In genomic region chr6:139373154-139373927, GRCh38 we compare ENCODE assay signal across 1 cellular context.
A peak's percentile ranks its signal among the peaks of the same experiment; 100 is the strongest.
TF ChIP-seq lines count a peak whose summit lies in the region.

No MANE protein-coding gene starts in this region.

TF ChIP-seq in K562, 482 proteins besides CTCF, POLR2A, EP300 and RAD21 (continued from another document):
- TF ChIP-seq, protein P1, sequence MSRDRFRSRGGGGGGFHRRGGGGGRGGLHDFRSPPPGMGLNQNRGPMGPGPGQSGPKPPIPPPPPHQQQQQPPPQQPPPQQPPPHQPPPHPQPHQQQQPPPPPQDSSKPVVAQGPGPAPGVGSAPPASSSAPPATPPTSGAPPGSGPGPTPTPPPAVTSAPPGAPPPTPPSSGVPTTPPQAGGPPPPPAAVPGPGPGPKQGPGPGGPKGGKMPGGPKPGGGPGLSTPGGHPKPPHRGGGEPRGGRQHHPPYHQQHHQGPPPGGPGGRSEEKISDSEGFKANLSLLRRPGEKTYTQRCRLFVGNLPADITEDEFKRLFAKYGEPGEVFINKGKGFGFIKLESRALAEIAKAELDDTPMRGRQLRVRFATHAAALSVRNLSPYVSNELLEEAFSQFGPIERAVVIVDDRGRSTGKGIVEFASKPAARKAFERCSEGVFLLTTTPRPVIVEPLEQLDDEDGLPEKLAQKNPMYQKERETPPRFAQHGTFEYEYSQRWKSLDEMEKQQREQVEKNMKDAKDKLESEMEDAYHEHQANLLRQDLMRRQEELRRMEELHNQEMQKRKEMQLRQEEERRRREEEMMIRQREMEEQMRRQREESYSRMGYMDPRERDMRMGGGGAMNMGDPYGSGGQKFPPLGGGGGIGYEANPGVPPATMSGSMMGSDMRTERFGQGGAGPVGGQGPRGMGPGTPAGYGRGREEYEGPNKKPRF (IDR thresholded peaks at IDR 0.05; ENCODE audit: low read depth, low read length), result no peak
- TF ChIP-seq HMGN3 (IDR thresholded peaks at IDR 0.05; ENCODE audit: borderline replicate concordance, extremely low read depth, insufficient read length, low read depth, low read length) (peak; percentile 67), ZNF263 (CRISPR knock-in tag; IDR thresholded peaks at IDR 0.05; ENCODE audit: borderline replicate concordance) (no peak), ARID4B (CRISPR knock-in tag; IDR thresholded peaks at IDR 0.05) (peak; percentile 17), CHD1 (IDR thresholded peaks at IDR 0.05; ENCODE audit: low read length) (peak; percentile 70), JUN (IDR thresholded peaks at IDR 0.05; ENCODE audit: borderline replicate concordance, low read depth, low read length) (no peak), JUN (CRISPR knock-in tag; IDR thresholded peaks at IDR 0.05; ENCODE audit: borderline replicate concordance) (0 out of 2 replicates have a peak, but pooled peaks have one; percentile 54), NCOA6 (IDR thresholded peaks at IDR 0.05) (peak; percentile 53), CXXC5 (CRISPR knock-in tag; IDR thresholded peaks at IDR 0.05) (peak; percentile 64), ZFX (CRISPR knock-in tag; IDR thresholded peaks at IDR 0.05) (peak; percentile 39), NUFIP1 (IDR thresholded peaks at IDR 0.05; ENCODE audit: partially characterized antibody) (no peak), CTBP1 (IDR thresholded peaks at IDR 0.05; ENCODE audit: borderline replicate concordance) (peak; percentile 76), GABPB1 (CRISPR knock-in tag; IDR thresholded peaks at IDR 0.05) (peak; percentile 32; the same call in 1 of the 2 replicates), UBTF (IDR thresholded peaks at IDR 0.05; ENCODE audit: borderline replicate concordance in 1 of 2, low read depth in 2 of 2, low read length in 2 of 2) (peak; percentile 87 to 91), MCM2 (IDR thresholded peaks at IDR 0.05; ENCODE audit: low read depth) (no peak), STAT6 (CRISPR knock-in tag; IDR thresholded peaks at IDR 0.05) (peak; percentile 58; the same call in 1 of the 2 replicates), TARDBP (IDR thresholded peaks at IDR 0.05) (0 out of 2 replicates have a peak, but pooled peaks have one; percentile 58), ZNF395 (CRISPR knock-in tag; IDR thresholded peaks at IDR 0.05) (no peak), ZNF232 (CRISPR knock-in tag; IDR thresholded peaks at IDR 0.05) (no peak), PHTF2 (CRISPR knock-in tag; IDR thresholded peaks at IDR 0.05) (no peak), KDM5B (IDR thresholded peaks at IDR 0.05; ENCODE audit: insufficient replicate concordance, low read depth, low read length) (peak; percentile 41), NONO (IDR thresholded peaks at IDR 0.05; ENCODE audit: low read depth in 2 of 2, low read length in 1 of 2) (peak in 1 of 2 experiments; percentile 62; a peak in 1 of 4 replicates), MYNN (IDR thresholded peaks at IDR 0.05) (peak; percentile 30), MYNN (CRISPR knock-in tag; IDR thresholded peaks at IDR 0.05) (no peak), RBFOX2 (IDR thresholded peaks at IDR 0.05; ENCODE audit: low read depth, low read length) (peak; percentile 87)
- TF ChIP-seq, protein P2, sequence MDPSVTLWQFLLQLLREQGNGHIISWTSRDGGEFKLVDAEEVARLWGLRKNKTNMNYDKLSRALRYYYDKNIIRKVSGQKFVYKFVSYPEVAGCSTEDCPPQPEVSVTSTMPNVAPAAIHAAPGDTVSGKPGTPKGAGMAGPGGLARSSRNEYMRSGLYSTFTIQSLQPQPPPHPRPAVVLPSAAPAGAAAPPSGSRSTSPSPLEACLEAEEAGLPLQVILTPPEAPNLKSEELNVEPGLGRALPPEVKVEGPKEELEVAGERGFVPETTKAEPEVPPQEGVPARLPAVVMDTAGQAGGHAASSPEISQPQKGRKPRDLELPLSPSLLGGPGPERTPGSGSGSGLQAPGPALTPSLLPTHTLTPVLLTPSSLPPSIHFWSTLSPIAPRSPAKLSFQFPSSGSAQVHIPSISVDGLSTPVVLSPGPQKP (CRISPR knock-in tag; IDR thresholded peaks at IDR 0.05), result 0 out of 2 replicates have a peak, but pooled peaks have one; percentile 65
- TF ChIP-seq, protein P3, sequence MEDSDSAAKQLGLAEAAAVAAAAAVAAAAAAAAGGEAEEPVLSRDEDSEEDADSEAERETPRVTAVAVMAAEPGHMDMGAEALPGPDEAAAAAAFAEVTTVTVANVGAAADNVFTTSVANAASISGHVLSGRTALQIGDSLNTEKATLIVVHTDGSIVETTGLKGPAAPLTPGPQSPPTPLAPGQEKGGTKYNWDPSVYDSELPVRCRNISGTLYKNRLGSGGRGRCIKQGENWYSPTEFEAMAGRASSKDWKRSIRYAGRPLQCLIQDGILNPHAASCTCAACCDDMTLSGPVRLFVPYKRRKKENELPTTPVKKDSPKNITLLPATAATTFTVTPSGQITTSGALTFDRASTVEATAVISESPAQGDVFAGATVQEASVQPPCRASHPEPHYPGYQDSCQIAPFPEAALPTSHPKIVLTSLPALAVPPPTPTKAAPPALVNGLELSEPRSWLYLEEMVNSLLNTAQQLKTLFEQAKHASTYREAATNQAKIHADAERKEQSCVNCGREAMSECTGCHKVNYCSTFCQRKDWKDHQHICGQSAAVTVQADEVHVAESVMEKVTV (CRISPR knock-in tag; IDR thresholded peaks at IDR 0.05), result peak; percentile 3; the same call in 1 of the 2 replicates
- TF ChIP-seq, protein P4, sequence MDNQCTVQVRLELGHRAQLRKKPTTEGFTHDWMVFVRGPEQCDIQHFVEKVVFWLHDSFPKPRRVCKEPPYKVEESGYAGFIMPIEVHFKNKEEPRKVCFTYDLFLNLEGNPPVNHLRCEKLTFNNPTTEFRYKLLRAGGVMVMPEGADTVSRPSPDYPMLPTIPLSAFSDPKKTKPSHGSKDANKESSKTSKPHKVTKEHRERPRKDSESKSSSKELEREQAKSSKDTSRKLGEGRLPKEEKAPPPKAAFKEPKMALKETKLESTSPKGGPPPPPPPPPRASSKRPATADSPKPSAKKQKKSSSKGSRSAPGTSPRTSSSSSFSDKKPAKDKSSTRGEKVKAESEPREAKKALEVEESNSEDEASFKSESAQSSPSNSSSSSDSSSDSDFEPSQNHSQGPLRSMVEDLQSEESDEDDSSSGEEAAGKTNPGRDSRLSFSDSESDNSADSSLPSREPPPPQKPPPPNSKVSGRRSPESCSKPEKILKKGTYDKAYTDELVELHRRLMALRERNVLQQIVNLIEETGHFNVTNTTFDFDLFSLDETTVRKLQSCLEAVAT (IDR thresholded peaks at IDR 0.05), result 0 out of 4 replicates have a peak, but pooled peaks of 1 of the 2 experiments have one; percentile 46
- TF ChIP-seq, protein P5, sequence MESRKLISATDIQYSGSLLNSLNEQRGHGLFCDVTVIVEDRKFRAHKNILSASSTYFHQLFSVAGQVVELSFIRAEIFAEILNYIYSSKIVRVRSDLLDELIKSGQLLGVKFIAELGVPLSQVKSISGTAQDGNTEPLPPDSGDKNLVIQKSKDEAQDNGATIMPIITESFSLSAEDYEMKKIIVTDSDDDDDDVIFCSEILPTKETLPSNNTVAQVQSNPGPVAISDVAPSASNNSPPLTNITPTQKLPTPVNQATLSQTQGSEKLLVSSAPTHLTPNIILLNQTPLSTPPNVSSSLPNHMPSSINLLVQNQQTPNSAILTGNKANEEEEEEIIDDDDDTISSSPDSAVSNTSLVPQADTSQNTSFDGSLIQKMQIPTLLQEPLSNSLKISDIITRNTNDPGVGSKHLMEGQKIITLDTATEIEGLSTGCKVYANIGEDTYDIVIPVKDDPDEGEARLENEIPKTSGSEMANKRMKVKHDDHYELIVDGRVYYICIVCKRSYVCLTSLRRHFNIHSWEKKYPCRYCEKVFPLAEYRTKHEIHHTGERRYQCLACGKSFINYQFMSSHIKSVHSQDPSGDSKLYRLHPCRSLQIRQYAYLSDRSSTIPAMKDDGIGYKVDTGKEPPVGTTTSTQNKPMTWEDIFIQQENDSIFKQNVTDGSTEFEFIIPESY (CRISPR knock-in tag; IDR thresholded peaks at IDR 0.05), result peak; percentile 44; the same call in 1 of the 2 replicates
- TF ChIP-seq, protein P6, sequence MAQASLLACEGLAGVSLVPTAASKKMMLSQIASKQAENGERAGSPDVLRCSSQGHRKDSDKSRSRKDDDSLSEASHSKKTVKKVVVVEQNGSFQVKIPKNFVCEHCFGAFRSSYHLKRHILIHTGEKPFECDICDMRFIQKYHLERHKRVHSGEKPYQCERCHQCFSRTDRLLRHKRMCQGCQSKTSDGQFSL (CRISPR knock-in tag; IDR thresholded peaks at IDR 0.05), result peak; percentile 30; the same call in 1 of the 2 replicates
- TF ChIP-seq, protein P6 (tag; IDR thresholded peaks at IDR 0.05), result 0 out of 4 replicates have a peak, but pooled peaks of 1 of the 2 experiments have one; percentile 12
TF ChIP-seq in K562: peak in this region for 73.
